In the genomic region with DNA sequence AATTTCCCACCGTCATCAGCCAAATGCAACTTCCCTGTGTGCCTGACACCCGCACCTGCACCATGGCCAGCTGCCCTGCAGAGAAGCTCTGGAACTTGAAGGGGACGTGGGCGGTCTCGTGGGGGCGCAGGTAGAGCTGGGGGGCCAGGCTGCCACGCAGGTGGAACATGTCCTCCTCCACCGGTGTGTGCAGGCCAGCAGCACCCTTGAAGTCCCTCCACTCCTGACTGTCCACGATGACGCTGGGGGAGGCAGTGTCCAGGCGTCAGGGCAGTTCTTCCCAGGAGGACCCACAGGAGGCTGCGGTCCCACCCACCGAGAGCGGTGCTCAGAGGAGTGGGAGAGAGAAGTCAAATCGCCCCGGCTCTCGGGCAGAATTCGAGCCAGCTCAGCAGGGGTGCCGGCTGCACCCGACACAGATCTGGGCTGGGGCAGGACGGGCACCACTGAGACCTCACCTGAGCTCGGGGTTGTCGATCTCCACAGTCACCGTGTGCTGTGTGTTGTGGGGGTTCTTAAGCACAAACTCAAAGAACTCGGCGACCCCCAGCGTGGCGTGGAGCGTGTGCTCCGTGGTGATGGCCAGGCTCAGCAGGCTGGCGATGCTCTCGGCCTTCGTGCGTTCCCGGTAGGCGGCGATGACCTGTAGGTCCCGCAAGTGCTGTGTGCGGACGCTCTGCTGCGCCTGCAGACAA, we compare ENCODE assay signal across 36 cellular contexts.
DNase-seq lines count a peak whose midpoint lies in the region; ATAC-seq, FAIRE-seq and TF ChIP-seq lines count a peak whose summit lies in the region.
"Had no signal": no experiment of that assay in that cellular context is flagged by ENCODE, and none has a peak within 500 bp of the region (broad histone marks: within the 10 kb centered on the region; RNA-seq: fewer than 3 reads in every experiment).

No MANE protein-coding gene starts in this region.

- H3K4me2 ChIP-seq in H1 (ENCODE audit: insufficient read depth in 1 of 2, low read depth in 2 of 2, low read length in 2 of 2) (no peak overlapping the region), neuronal stem cell (ENCODE audit: insufficient read depth, low read length, poor library complexity, severe bottlenecking) (no peak overlapping the region)
- H3K4me2 ChIP-seq: A549; BLaER1; BLaER1 treated with 17β-estradiol and CSF1 and Interleukin-3, amounts not matched to agents 10 nM and 100 nM had no signal

- H4K8ac ChIP-seq in H1 (ENCODE audit: extremely low read depth, insufficient read depth, low read length): no peak overlapping the region
- H4K8ac ChIP-seq in neuronal stem cell (ENCODE audit: low read depth, low read length): no peak overlapping the region

- H3K4ac ChIP-seq in H1 (replicated peaks; ENCODE audit: insufficient read length, low read depth, low read length) (peak overlapping the region; percentile 36), neuronal stem cell (ENCODE audit: low read length) (no peak overlapping the region)

- H2BK5ac ChIP-seq in H1 (ENCODE audit: low read depth, low read length): no peak overlapping the region
- no peak overlapping the region for H2BK5ac ChIP-seq in neuronal stem cell (ENCODE audit: low read length)

- TF ChIP-seq POLR2A in H1 (IDR thresholded peaks at IDR 0.05; ENCODE audit: control extremely low read depth in 1 of 2, low read depth in 2 of 2, low read length in 2 of 2): no peak

- no peaks in the 10 kb centered on the region for H3K79me2 ChIP-seq in H1 (ENCODE audit: control insufficient read depth in 1 of 2, insufficient read depth in 2 of 2, low read length in 2 of 2)

- no peak overlapping the region for H3K27ac Mint-ChIP-seq in stimulated activated memory B cell treated with anti-CD40 and anti-IgM and Interleukin-4, amounts not matched to agents 10 μg/mL and 1 μg/mL and 100 μg/mL, for 72 hours
- H3K27ac Mint-ChIP-seq: B cell; CD4-positive, alpha-beta T cell; CD8-positive, alpha-beta T cell had no signal

- H2BK12ac ChIP-seq in H1 (ENCODE audit: low read depth, low read length) (no peak overlapping the region), neuronal stem cell (ENCODE audit: low read length) (no peak overlapping the region)

- no peak overlapping the region for H2AK5ac ChIP-seq in H1 (ENCODE audit: low read depth, low read length)
- H2AK5ac ChIP-seq in neuronal stem cell (ENCODE audit: low read depth, low read length): no peak overlapping the region

- H3K9ac ChIP-seq in H1 (replicated peaks in 1 of 4; ENCODE audit: extremely low read depth in 1 of 4, low read depth in 3 of 4, low read length in 3 of 4): no peak overlapping the region
- peak overlapping the region; percentile 68 for H3K9ac ChIP-seq in neuronal stem cell (ENCODE audit: low read depth, low read length, poor library complexity)
- H3K9ac ChIP-seq: BLaER1; BLaER1 treated with 17β-estradiol and CSF1 and Interleukin-3, amounts not matched to agents 10 nM and 100 nM had no signal

- H2BK120ac ChIP-seq in H1 (replicated peaks; ENCODE audit: low read depth, low read length) (no peak overlapping the region), neuronal stem cell (ENCODE audit: low read depth, low read length) (no peak overlapping the region)

- 96% methylated on average over 41 of the region's 41 CpGs for WGBS in right cardiac atrium
- 90% methylated on average over 30 of the region's 41 CpGs; no CpG with 5 or more reads in 1 of the 2 experiments for WGBS in H1 (ENCODE audit: extremely low coverage in 1 of 2, insufficient coverage in 1 of 2, insufficient read length in 1 of 2, insufficient replicate concordance in 2 of 2, low coverage in 1 of 2, low lambda C conversion rate in 2 of 2, missing lambda C conversion rate in 1 of 2), 2 experiments
- no CpG with 5 or more reads among the region's 41 CpGs for WGBS in neuronal stem cell (ENCODE audit: extremely low coverage in 2 of 2, insufficient read length in 2 of 2, insufficient replicate concordance in 1 of 2), 2 donors

- TF ChIP-seq EP300 in H1 (IDR thresholded peaks at IDR 0.05; ENCODE audit: borderline replicate concordance in 1 of 2, low read depth in 2 of 2, low read length in 2 of 2): no peak

- no peak for ATAC-seq in right cardiac atrium
- ATAC-seq in stimulated activated memory B cell treated with anti-CD40 and anti-IgM and Interleukin-4, amounts not matched to agents 10 μg/mL and 1 μg/mL and 100 μg/mL, for 72 hours: peak; percentile 17
- ATAC-seq: A549; CD8-positive, alpha-beta T cell had no signal

- H3K14ac ChIP-seq in H1 (ENCODE audit: insufficient read length): no peak overlapping the region
- H3K14ac ChIP-seq in neuronal stem cell (ENCODE audit: low read length): peak overlapping the region; percentile 60

- peaks cover 0 to 6% of the 10 kb centered on the region in 2 experiments for H4K20me1 ChIP-seq in H1 (replicated peaks in 1 of 2; ENCODE audit: control insufficient read depth in 1 of 2, insufficient read depth in 2 of 2, low read length in 2 of 2)
- H4K20me1 ChIP-seq: BLaER1 had no signal

- H3K36me3 Mint-ChIP-seq in stimulated activated memory B cell treated with anti-CD40 and anti-IgM and Interleukin-4, amounts not matched to agents 10 μg/mL and 1 μg/mL and 100 μg/mL, for 72 hours: peaks cover 33% of the 10 kb centered on the region

- no peak overlapping the region for H2BK20ac ChIP-seq in H1 (ENCODE audit: low read length)

- no peak overlapping the region for H4K5ac ChIP-seq in H1 (ENCODE audit: insufficient read length, low read depth, low read length)

- no peaks in the 10 kb centered on the region for H3K27me3 ChIP-seq in right cardiac atrium (ENCODE audit: control insufficient read depth, insufficient read depth)
- H3K27me3 ChIP-seq in H1 (replicated peaks in 1 of 4; ENCODE audit: control insufficient read depth in 3 of 4, extremely low read depth in 1 of 4, insufficient read depth in 3 of 4, low read length in 3 of 4): no peaks in the 10 kb centered on the region
- no peaks in the 10 kb centered on the region for H3K27me3 ChIP-seq in neuronal stem cell (ENCODE audit: control insufficient read depth in 3 of 3, insufficient read depth in 3 of 3, low read depth in 1 of 3, low read length in 3 of 3)
- H3K27me3 ChIP-seq in WERI-Rb-1 (ENCODE audit: insufficient read depth, low read depth, severe bottlenecking): no peaks in the 10 kb centered on the region
- H3K27me3 ChIP-seq: BE2C; BLaER1; BLaER1 treated with 17β-estradiol and CSF1 and Interleukin-3, amounts not matched to agents 10 nM and 100 nM had no signal

- H3K79me1 ChIP-seq in H1 (ENCODE audit: low read depth, low read length) (no peaks in the 10 kb centered on the region), neuronal stem cell (ENCODE audit: low read depth, low read length) (peaks cover 8% of the 10 kb centered on the region)

- H2BK15ac ChIP-seq in H1 (ENCODE audit: low read length): no peak overlapping the region
- no peak overlapping the region for H2BK15ac ChIP-seq in neuronal stem cell (ENCODE audit: low read length)

- H3K4me3 ChIP-seq in right cardiac atrium (ENCODE audit: low read length) (no peak overlapping the region), H1 (ENCODE audit: extremely low read depth in 1 of 4, insufficient read depth in 2 of 4, low read depth in 3 of 4, low read length in 4 of 4) (no peak overlapping the region), neuronal stem cell (ENCODE audit: low read length in 2 of 2) (no peak overlapping the region), WERI-Rb-1 (ENCODE audit: low read depth, low read length) (no peak overlapping the region)
- H3K4me3 ChIP-seq: A549; BLaER1; BLaER1 treated with 17β-estradiol and CSF1 and Interleukin-3, amounts not matched to agents 10 nM and 100 nM had no signal

- no peak overlapping the region for H3K56ac ChIP-seq in H1 (replicated peaks; ENCODE audit: insufficient read length, low read depth, low read length)

- H2AFZ ChIP-seq in H1 (ENCODE audit: low read length) (no peak overlapping the region), neuronal stem cell (ENCODE audit: low read length) (no peak overlapping the region)

- no peaks in the 10 kb centered on the region for H3K4me1 Mint-ChIP-seq in stimulated activated memory B cell treated with anti-CD40 and anti-IgM and Interleukin-4, amounts not matched to agents 10 μg/mL and 1 μg/mL and 100 μg/mL, for 72 hours
- H3K4me1 Mint-ChIP-seq: B cell; CD14-positive monocyte; CD4-positive, alpha-beta memory T cell; CD8-positive, alpha-beta memory T cell had no signal

- H3K27ac ChIP-seq in right cardiac atrium (ENCODE audit: low read length): no peak overlapping the region
- H3K27ac ChIP-seq in H1 (ENCODE audit: low read depth, low read length): no peak overlapping the region
- no peak overlapping the region for H3K27ac ChIP-seq in neuronal stem cell (replicated peaks; ENCODE audit: low read length)
- H3K27ac ChIP-seq in WERI-Rb-1: no peak overlapping the region
- H3K27ac ChIP-seq: 22Rv1; A549; BLaER1; BLaER1 treated with 17β-estradiol and CSF1 and Interleukin-3, amounts not matched to agents 10 nM and 100 nM; C4-2B had no signal

- H3K4me3 Mint-ChIP-seq in stimulated activated memory B cell treated with anti-CD40 and anti-IgM and Interleukin-4, amounts not matched to agents 10 μg/mL and 1 μg/mL and 100 μg/mL, for 72 hours: no peak overlapping the region
- H3K4me3 Mint-ChIP-seq: B cell; CD14-positive monocyte; CD4-positive, alpha-beta memory T cell; CD4-positive, alpha-beta T cell; CD4-positive, CD25-positive, alpha-beta regulatory T cell; CD8-positive, alpha-beta memory T cell; CD8-positive, alpha-beta T cell had no signal

- H3K23ac ChIP-seq in H1 (ENCODE audit: insufficient read length) (no peak overlapping the region), neuronal stem cell (ENCODE audit: low read depth, low read length, poor library complexity) (peak overlapping the region; percentile 77)

- TF ChIP-seq CTCF in H1 (IDR thresholded peaks at IDR 0.05; ENCODE audit: control extremely low read depth in 1 of 3, insufficient read depth in 1 of 3, low read depth in 1 of 3, low read length in 3 of 3) (no peak), WERI-Rb-1 (IDR thresholded peaks at IDR 0.05; ENCODE audit: low read depth, low read length) (no peak)

- TF ChIP-seq RAD21 in H1 (IDR thresholded peaks at IDR 0.05 in 1 of 2, conservative IDR thresholded peaks at IDR 0.05 in 1 of 2; ENCODE audit: low read depth in 2 of 2, low read length in 2 of 2): no peak

- H3K27me3 Mint-ChIP-seq in stimulated activated memory B cell treated with anti-CD40 and anti-IgM and Interleukin-4, amounts not matched to agents 10 μg/mL and 1 μg/mL and 100 μg/mL, for 72 hours: no peaks in the 10 kb centered on the region
- H3K27me3 Mint-ChIP-seq: B cell; CD4-positive, alpha-beta memory T cell; CD4-positive, alpha-beta T cell; CD4-positive, CD25-positive, alpha-beta regulatory T cell; CD8-positive, alpha-beta memory T cell had no signal

- H3K9me3 ChIP-seq in right cardiac atrium (ENCODE audit: control insufficient read depth, low read length): no peaks in the 10 kb centered on the region
- peaks cover 3% of the 10 kb centered on the region in 2 experiments; a peak in 2 of 4 replicates for H3K9me3 ChIP-seq in H1 (ENCODE audit: insufficient read depth in 2 of 2, low read depth in 1 of 2, low read length in 1 of 2)
- H3K9me3 ChIP-seq in neuronal stem cell (replicated peaks in 1 of 2; ENCODE audit: control insufficient read depth in 2 of 2, insufficient read depth in 1 of 2, low read depth in 1 of 2, low read length in 2 of 2): peaks cover under 1 to 2% of the 10 kb centered on the region in 2 donors
- no peaks in the 10 kb centered on the region for H3K9me3 ChIP-seq in WERI-Rb-1 (ENCODE audit: severe bottlenecking)
- H3K9me3 ChIP-seq: A549, BE2C, Caco-2 had no signal

- POLR2A ChIA-PET in H1 (lab: Charles Lee; ENCODE audit: partially characterized antibody): interaction anchor here (1.0 kb wide), 1 partner anchor 15 kb away, joined by 3 read pairs; no protein-coding TSS in a partner anchor

- H3K9me3 Mint-ChIP-seq in stimulated activated memory B cell treated with anti-CD40 and anti-IgM and Interleukin-4, amounts not matched to agents 10 μg/mL and 1 μg/mL and 100 μg/mL, for 72 hours: peaks cover 4% of the 10 kb centered on the region
- H3K9me3 Mint-ChIP-seq: CD4-positive, alpha-beta memory T cell; CD4-positive, alpha-beta T cell; CD4-positive, CD25-positive, alpha-beta regulatory T cell; CD8-positive, alpha-beta memory T cell; CD8-positive, alpha-beta T cell had no signal

- H3K4me1 ChIP-seq in right cardiac atrium (ENCODE audit: control insufficient read depth, insufficient read depth, low read length) (no peaks in the 10 kb centered on the region), H1 (replicated peaks in 1 of 4; ENCODE audit: control insufficient read depth in 3 of 4, insufficient read depth in 4 of 4, low read length in 3 of 4) (no peaks in the 10 kb centered on the region; a peak in 1 of 7 replicates), neuronal stem cell (ENCODE audit: control insufficient read depth in 2 of 2, insufficient read depth in 1 of 2, low read depth in 1 of 2, low read length in 2 of 2) (peaks cover 0 to 2% of the 10 kb centered on the region in 2 donors)
- H3K4me1 ChIP-seq: A549, BE2C, Caco-2 had no signal

- peaks cover 0 to 24% (median 0%) of the 10 kb centered on the region in 4 experiments; a peak in 3 of 8 replicates for H3K36me3 ChIP-seq in H1 (ENCODE audit: control insufficient read depth in 2 of 4, insufficient read depth in 4 of 4, low read length in 3 of 4)
- peaks cover 31 to 69% of the 10 kb centered on the region in 2 donors for H3K36me3 ChIP-seq in neuronal stem cell (replicated peaks in 1 of 2; ENCODE audit: control insufficient read depth in 2 of 2, insufficient read depth in 2 of 2, low read length in 2 of 2)
- H3K36me3 ChIP-seq in WERI-Rb-1: peaks cover 28% of the 10 kb centered on the region
- H3K36me3 ChIP-seq: BE2C had no signal

- no peak overlapping the region for H3K18ac ChIP-seq in H1 (ENCODE audit: extremely low read depth, low read length)
- H3K18ac ChIP-seq in neuronal stem cell (ENCODE audit: low read length): no peak overlapping the region

- intact Hi-C loops in right cardiac atrium (cut with DNase I) (no loop called here), cardiac septum (cut with DNase I) (no loop called here)

- H3K23me2 ChIP-seq in H1 (ENCODE audit: low read depth, low read length): no peaks in the 10 kb centered on the region

- no peak for FAIRE-seq in H1 (lab: Jason Lieb, UNC)
- FAIRE-seq: A204.1, A549, D721Med had no signal

- H4K91ac ChIP-seq in H1 (replicated peaks; ENCODE audit: insufficient read length, low read length): no peak overlapping the region
- H4K91ac ChIP-seq in neuronal stem cell (ENCODE audit: low read depth, low read length, poor library complexity): no peak overlapping the region

- DNase-seq in right cardiac atrium (peak in 2 of 3 donors; percentile 20 to 46), cardiac septum (ENCODE audit: low spot score) (no peak), H1 (ENCODE audit: low read depth in 1 of 2, low spot score in 2 of 2) (no peak), neuronal stem cell (ENCODE audit: low spot score) (no peak), WERI-Rb-1 (no peak), COR-L47 (lab: John Stamatoyannopoulos, UW) (no peak), cerebellar cortex (ENCODE audit: low spot score) (no peak)
- DNase-seq: 8988T; ACHN; AML-193; BE2C; C1 segment of cervical spinal cord; Caco-2; Calu3; CD4-positive, alpha-beta memory T cell; CD4-positive, alpha-beta T cell; CD4-positive, CD25-positive, alpha-beta regulatory T cell; CD8-positive, alpha-beta memory T cell; CD8-positive, alpha-beta T cell; DMS 273 treated with DMSO at 0.1 percent for 48 hours; DMS153; DMS53; DMS79; DMS79 treated with DMSO at 0.1 percent for 48 hours; DND-41; EL had no signal

- CTCF ChIA-PET in H1 (lab: Charles Lee; ENCODE audit: partially characterized antibody): interaction anchor here (1.2 to 1.3 kb wide), 2 partner anchors 10 to 12 kb away, joined by 3 to 4 read pairs; no protein-coding TSS in a partner anchor

Comparison
In these comparisons a context has a peak if more than half of its experiments do, and no peak if none do; other contexts are left out.
1. DNase-seq: peak in right cardiac atrium (2 of 3); none in cardiac septum (single experiment), H1 (0 of 2), neuronal stem cell (single experiment), WERI-Rb-1 (single experiment), COR-L47 (single experiment) and cerebellar cortex (single experiment).